ENCODE assay signal across 8 cellular contexts in genomic region chr5:79235578-79236363, GRCh38. TPM values are rescaled to one million over a fixed set of nuclear protein-coding genes. Genes with fewer than 3 reads are reported as not detected.
DNase-seq lines count a peak whose midpoint lies in the region; ATAC-seq and TF ChIP-seq lines count a peak whose summit lies in the region.

A gene with protein sequence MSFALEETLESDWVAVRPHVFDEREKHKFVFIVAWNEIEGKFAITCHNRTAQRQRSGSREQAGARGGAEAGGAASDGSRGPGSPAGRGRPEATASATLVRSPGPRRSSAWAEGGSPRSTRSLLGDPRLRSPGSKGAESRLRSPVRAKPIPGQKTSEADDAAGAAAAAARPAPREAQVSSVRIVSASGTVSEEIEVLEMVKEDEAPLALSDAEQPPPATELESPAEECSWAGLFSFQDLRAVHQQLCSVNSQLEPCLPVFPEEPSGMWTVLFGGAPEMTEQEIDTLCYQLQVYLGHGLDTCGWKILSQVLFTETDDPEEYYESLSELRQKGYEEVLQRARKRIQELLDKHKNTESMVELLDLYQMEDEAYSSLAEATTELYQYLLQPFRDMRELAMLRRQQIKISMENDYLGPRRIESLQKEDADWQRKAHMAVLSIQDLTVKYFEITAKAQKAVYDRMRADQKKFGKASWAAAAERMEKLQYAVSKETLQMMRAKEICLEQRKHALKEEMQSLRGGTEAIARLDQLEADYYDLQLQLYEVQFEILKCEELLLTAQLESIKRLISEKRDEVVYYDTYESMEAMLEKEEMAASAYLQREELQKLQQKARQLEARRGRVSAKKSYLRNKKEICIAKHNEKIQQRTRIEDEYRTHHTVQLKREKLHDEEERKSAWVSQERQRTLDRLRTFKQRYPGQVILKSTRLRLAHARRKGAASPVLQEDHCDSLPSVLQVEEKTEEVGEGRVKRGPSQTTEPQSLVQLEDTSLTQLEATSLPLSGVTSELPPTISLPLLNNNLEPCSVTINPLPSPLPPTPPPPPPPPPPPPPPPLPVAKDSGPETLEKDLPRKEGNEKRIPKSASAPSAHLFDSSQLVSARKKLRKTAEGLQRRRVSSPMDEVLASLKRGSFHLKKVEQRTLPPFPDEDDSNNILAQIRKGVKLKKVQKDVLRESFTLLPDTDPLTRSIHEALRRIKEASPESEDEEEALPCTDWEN (plus strand): TSS chr5:79236131. CDS start chr5:79236651, 520 bp downstream.

- H3K27me3 Mint-ChIP-seq in activated naive CD4-positive, alpha-beta T cell treated with anti-CD3 and anti-CD28 coated beads, Interleukin-2, amount 10 ng/mL, durations not matched to agents 7 days and 5 days: peaks cover 3% of the 10 kb centered on the region

- peak within 1 kb of the TSS; percentile 90 for H3K4me3 Mint-ChIP-seq in activated naive CD4-positive, alpha-beta T cell treated with anti-CD3 and anti-CD28 coated beads, Interleukin-2, amount 10 ng/mL, durations not matched to agents 7 days and 5 days

- peaks cover 29% of the 10 kb centered on the region for H4K20me1 ChIP-seq in Loucy (ENCODE audit: insufficient read depth, low read length, poor library complexity, severe bottlenecking)

- H3K4me3 ChIP-seq in Loucy (ENCODE audit: low read length, poor library complexity, severe bottlenecking): peak within 1 kb of the TSS; percentile 82
- H3K4me3 ChIP-seq in SJCRH30: peak within 1 kb of the TSS; percentile 83
- peak within 1 kb of the TSS; percentile 86 for H3K4me3 ChIP-seq in suprapubic skin

- H3K9me3 Mint-ChIP-seq in activated naive CD4-positive, alpha-beta T cell treated with anti-CD3 and anti-CD28 coated beads, Interleukin-2, amount 10 ng/mL, durations not matched to agents 7 days and 5 days: no peaks in the 10 kb centered on the region

- H3K27ac Mint-ChIP-seq in activated naive CD4-positive, alpha-beta T cell treated with anti-CD3 and anti-CD28 coated beads, Interleukin-2, amount 10 ng/mL, durations not matched to agents 7 days and 5 days: peak within 1 kb of the TSS; percentile 92

- H3K4me2 ChIP-seq in Loucy (ENCODE audit: low read depth, low read length, poor library complexity, severe bottlenecking): peak within 1 kb of the TSS; percentile 97

- H3F3A ChIP-seq in Loucy (ENCODE audit: low read depth): 0 out of 2 replicates have a peak, but pooled peaks cover 1% of the 10 kb centered on the region

- peak within 1 kb of the TSS; percentile 95 for H2AFZ ChIP-seq in Loucy (ENCODE audit: low read length)

- H3K9me2 ChIP-seq in Loucy (replicated peaks; ENCODE audit: low read depth, low read length): no peaks in the 10 kb centered on the region

- H3K36me3 ChIP-seq in Loucy (ENCODE audit: insufficient read depth, low read length): no peaks in the 10 kb centered on the region
- H3K36me3 ChIP-seq in SJCRH30: no peaks in the 10 kb centered on the region
- H3K36me3 ChIP-seq in suprapubic skin: no peaks in the 10 kb centered on the region

- H3K79me2 ChIP-seq in Loucy (ENCODE audit: insufficient read depth, low read length): peaks cover 42% of the 10 kb centered on the region

- TF ChIP-seq CTCF in Loucy (conservative IDR thresholded peaks at IDR 0.05; ENCODE audit: low read length) (no peak), omental fat pad (IDR thresholded peaks at IDR 0.05) (no peak), suprapubic skin (IDR thresholded peaks at IDR 0.05) (no peak)

- H3K4me1 ChIP-seq in Loucy (ENCODE audit: insufficient read depth, low read length, poor library complexity, severe bottlenecking) (peaks cover 35% of the 10 kb centered on the region), SJCRH30 (no peaks in the 10 kb centered on the region), suprapubic skin (peaks cover 33% of the 10 kb centered on the region)

- TF ChIP-seq POLR2A in suprapubic skin (IDR thresholded peaks at IDR 0.05): peak; percentile 63 to 77

- H3K27ac ChIP-seq in SJCRH30: peak within 1 kb of the TSS; percentile 13; the same call in 1 of the 2 replicates
- peak within 1 kb of the TSS; percentile 94 for H3K27ac ChIP-seq in suprapubic skin

- peak; percentile 87 for DNase-seq in EL
- peak; percentile 28 for DNase-seq in GOT3 (lab: John Stamatoyannopoulos, UW)
- DNase-seq in SJCRH30: peak; percentile 79 to 88
- DNase-seq in activated naive CD4-positive, alpha-beta T cell treated with anti-CD3 and anti-CD28 coated beads, Interleukin-2, amount 10 ng/mL, durations not matched to agents 7 days and 5 days: peak; percentile 91
- peak; percentile 83 for DNase-seq in globus pallidus (ENCODE audit: low spot score)
- peak; percentile 70 for DNase-seq in omental fat pad (ENCODE audit: low spot score)
- DNase-seq in suprapubic skin (ENCODE audit: low spot score in 2 of 2): peak; percentile 92 to 94

- CTCF ChIA-PET in activated naive CD4-positive, alpha-beta T cell treated with anti-CD3 and anti-CD28 coated beads, Interleukin-2, amount 10 ng/mL, durations not matched to agents 7 days and 5 days (lab: Charles Lee): no interaction called here

- under 1% methylated on average over 49 of the region's 83 CpGs for WGBS in suprapubic skin

- TF ChIP-seq EP300 in suprapubic skin (IDR thresholded peaks at IDR 0.05): no peak

- H3K9me3 ChIP-seq in Loucy (ENCODE audit: insufficient read depth, low read depth, low read length) (no peaks in the 10 kb centered on the region), SJCRH30 (replicated peaks) (no peaks in the 10 kb centered on the region), suprapubic skin (no peaks in the 10 kb centered on the region)

- H3K4me1 Mint-ChIP-seq in activated naive CD4-positive, alpha-beta T cell treated with anti-CD3 and anti-CD28 coated beads, Interleukin-2, amount 10 ng/mL, durations not matched to agents 7 days and 5 days: peaks cover 31% of the 10 kb centered on the region

- peak; percentile 93 for ATAC-seq in omental fat pad (ENCODE audit: low FRiP score)

- peak within 1 kb of the TSS; percentile 77 for H3K9ac ChIP-seq in Loucy (ENCODE audit: low read depth, low read length, poor library complexity, severe bottlenecking)

- H3K36me3 Mint-ChIP-seq in activated naive CD4-positive, alpha-beta T cell treated with anti-CD3 and anti-CD28 coated beads, Interleukin-2, amount 10 ng/mL, durations not matched to agents 7 days and 5 days: peaks cover 2% of the 10 kb centered on the region

- H3K27me3 ChIP-seq in Loucy (ENCODE audit: insufficient read depth, low read length, poor library complexity, severe bottlenecking) (no peaks in the 10 kb centered on the region), SJCRH30 (no peaks in the 10 kb centered on the region), suprapubic skin (no peaks in the 10 kb centered on the region)

RNA-seq across cellular contexts. Expression of the gene that starts here (rescaled TPM):
- 11.9 and 12.1 TPM in 2 replicates for total RNA-seq in SJCRH30 (2014; rRNA removed; shearing (Covaris generic))
- total RNA-seq in omental fat pad: 10 to 100 TPM in 2 of 4 donors, 1 to 10 TPM in 2; 7.0 to 30.1 (median 11.3) TPM
- total RNA-seq in suprapubic skin: 10 to 100 TPM; 17.6 to 34.4 (median 22.0) TPM

Comparison
In these comparisons a context has a peak if more than half of its experiments do, and no peak if none do; other contexts are left out.
1. Peak in every context shown above with its lines: DNase-seq, ATAC-seq, H3K4me3 ChIP-seq and H3K27ac ChIP-seq.
2. DNase-seq: peak in every context shown above with its lines; median percentile 93 in suprapubic skin; 91 in activated naive CD4-positive, alpha-beta T cell treated with anti-CD3 and anti-CD28 coated beads, Interleukin-2, amount 10 ng/mL, durations not matched to agents 7 days and 5 days; 87 in EL; 84 in SJCRH30; 83 in globus pallidus; 70 in omental fat pad; 28 in GOT3.